18 cellular contexts compared by ENCODE assay signal in genomic region chr16:81473561-81473960, GRCh38. TPM values are rescaled to one million over a fixed set of nuclear protein-coding genes. Genes with fewer than 3 reads are reported as not detected.
DNase-seq lines count a peak whose midpoint lies in the region; ATAC-seq, FAIRE-seq and TF ChIP-seq lines count a peak whose summit lies in the region.
"Had no signal": no experiment of that assay in that cellular context is flagged by ENCODE, and none has a peak within 500 bp of the region (broad histone marks: within the 10 kb centered on the region; RNA-seq: fewer than 3 reads in every experiment).

No MANE protein-coding gene starts in this region.

- H3K36me3 ChIP-seq in Caco-2 (ENCODE audit: control insufficient read depth, insufficient read depth, low read length), result no peaks in the 10 kb centered on the region; the same call in 1 of the 2 replicates
- no peaks in the 10 kb centered on the region for H3K36me3 ChIP-seq in brain microvascular endothelial cell (replicated peaks)
- peaks cover 9 to 13% of the 10 kb centered on the region in 2 donors for H3K36me3 ChIP-seq in kidney (ENCODE audit: control insufficient read depth in 1 of 2, insufficient read depth in 2 of 2, low read length in 2 of 2)
- no peaks in the 10 kb centered on the region for H3K36me3 ChIP-seq in small intestine (ENCODE audit: control insufficient read depth in 2 of 2, insufficient read depth in 2 of 2, low read length in 2 of 2)
- H3K36me3 ChIP-seq: ascending aorta had no signal

- 53 to 88% (median 75%) methylated on average over 10 of the region's 10 CpGs for WGBS in small intestine, 3 donors

- H3K36me3 Mint-ChIP-seq in Caco-2 (ENCODE audit: insufficient read depth, unreplicated experiment) (peaks cover 29% of the 10 kb centered on the region), endothelial cell (ENCODE audit: low read depth, unreplicated experiment) (peaks cover 32% of the 10 kb centered on the region)

- BruUV-seq in Caco-2 (replicated peaks; lab: Mats Ljungman, UMichigan), result no TSS peak

- POLR2A ChIA-PET in Caco-2 (lab: Charles Lee), result no interaction called here

- TF ChIP-seq CTCF in Caco-2 (IDR thresholded peaks at IDR 0.05; ENCODE audit: insufficient read depth in 1 of 2, low read depth in 1 of 2, low read length in 1 of 2, severe bottlenecking in 1 of 2, unreplicated experiment in 1 of 2) (no peak), brain microvascular endothelial cell (IDR thresholded peaks at IDR 0.05; ENCODE audit: low read depth, low read length, missing control alignments) (no peak), kidney (IDR thresholded peaks at IDR 0.05; ENCODE audit: borderline replicate concordance, extremely low read depth, insufficient read depth) (no peak), endothelial cell (IDR thresholded peaks at IDR 0.05; ENCODE audit: unreplicated experiment) (no peak)

- intact Hi-C loops in Caco-2 (cut with micrococcal nuclease; ENCODE audit: unreplicated experiment) (no loop called here), kidney (cut with DNase I) (no loop called here)

- peaks cover 53% of the 10 kb centered on the region for H3K4me1 Mint-ChIP-seq in Caco-2 (ENCODE audit: low read depth, unreplicated experiment)
- H3K4me1 Mint-ChIP-seq in endothelial cell (ENCODE audit: unreplicated experiment), result peaks cover 56% of the 10 kb centered on the region

- ATAC-seq in GM18519 (IDR thresholded peaks at IDR 0.05; ENCODE audit: low FRiP score, unreplicated experiment), result no peak

- no peaks in the 10 kb centered on the region for H3K27me3 ChIP-seq in Caco-2 (replicated peaks; ENCODE audit: control insufficient read depth, insufficient read depth, low read length)
- H3K27me3 ChIP-seq in brain microvascular endothelial cell (replicated peaks), result no peaks in the 10 kb centered on the region
- H3K27me3 ChIP-seq in small intestine (ENCODE audit: control insufficient read depth in 2 of 2, insufficient read depth in 2 of 2, low read length in 2 of 2), result no peaks in the 10 kb centered on the region
- H3K27me3 ChIP-seq: ascending aorta had no signal

- H3K4me3 Mint-ChIP-seq in Caco-2 (ENCODE audit: unreplicated experiment), result no peak overlapping the region
- no peak overlapping the region for H3K4me3 Mint-ChIP-seq in endothelial cell (ENCODE audit: unreplicated experiment)
- H3K4me3 Mint-ChIP-seq: activated T-helper 1 cell treated with anti-CD3 and anti-CD28 coated beads, Interleukin-12 subunit alpha, Interleukin-12 subunit beta, Interleukin-2, Interleukin-4 antibody, amounts not matched to agents 30 ng/mL and 10 ng/mL and 1 ng/mL, durations not matched to agents 14 hours and 24 hours and 36 hours had no signal

- no peaks in the 10 kb centered on the region for H3K27me3 Mint-ChIP-seq in Caco-2 (ENCODE audit: insufficient read depth, unreplicated experiment)
- peaks cover 9% of the 10 kb centered on the region for H3K27me3 Mint-ChIP-seq in endothelial cell (ENCODE audit: unreplicated experiment)

- in situ Hi-C loops in brain microvascular endothelial cell (cut with HindIII; ENCODE audit: low pct_ligation_motif_present, low sequenced_read_pairs), result no loop called here

- DNase-seq in Caco-2 (no peak), brain microvascular endothelial cell (peak; percentile 52), kidney (peak; percentile 81), small intestine (no peak), endothelial cell (ENCODE audit: low spot score) (no peak), H4 (ENCODE audit: low spot score) (no peak), HCEC 1CT (no peak)
- DNase-seq: activated CD4-positive, alpha-beta T cell treated with anti-CD3 and anti-CD28 coated beads for 4 hours; hypothalamus; NCI-H1048; NCI-H446 treated with DMSO at 0.1 percent for 48 hours; PC-9; stimulated activated CD4-positive, alpha-beta T cell treated with anti-CD3 and anti-CD28 coated beads, Interleukin-4, amount 100 ng/mL, for 24 hours; stimulated activated naive CD4-positive, alpha-beta T cell had no signal

- H3K27ac Mint-ChIP-seq in Caco-2 (ENCODE audit: unreplicated experiment), result peak overlapping the region; percentile 61
- H3K27ac Mint-ChIP-seq in endothelial cell (ENCODE audit: unreplicated experiment), result no peak overlapping the region
- H3K27ac Mint-ChIP-seq: activated T-helper 1 cell treated with anti-CD3 and anti-CD28 coated beads, Interleukin-12 subunit alpha, Interleukin-12 subunit beta, Interleukin-2, Interleukin-4 antibody, amounts not matched to agents 30 ng/mL and 10 ng/mL and 1 ng/mL, durations not matched to agents 14 hours and 24 hours and 36 hours had no signal

- H3K9ac ChIP-seq in kidney (ENCODE audit: low read length in 2 of 2), result no peak overlapping the region

- H3K4me3 ChIP-seq in Caco-2 (ENCODE audit: low read depth, low read length) (no peak overlapping the region), brain microvascular endothelial cell (ENCODE audit: low read depth, low read length) (no peak overlapping the region), kidney (ENCODE audit: low read length in 2 of 2) (no peak overlapping the region), small intestine (ENCODE audit: low read depth in 1 of 2, low read length in 2 of 2) (no peak overlapping the region)
- H3K4me3 ChIP-seq: ascending aorta, PC-9 had no signal

- CTCF ChIA-PET in Caco-2 (lab: Charles Lee), result no interaction called here

- FAIRE-seq in kidney (lab: Jason Lieb, UNC), result no peak
- FAIRE-seq in small intestine (lab: Jason Lieb, UNC), result no peak
- FAIRE-seq: endometrium had no signal

- H3K9me3 Mint-ChIP-seq in Caco-2 (ENCODE audit: unreplicated experiment) (peaks cover 12% of the 10 kb centered on the region), endothelial cell (ENCODE audit: unreplicated experiment) (no peaks in the 10 kb centered on the region)
- H3K9me3 Mint-ChIP-seq: activated T-helper 1 cell treated with anti-CD3 and anti-CD28 coated beads, Interleukin-12 subunit alpha, Interleukin-12 subunit beta, Interleukin-2, Interleukin-4 antibody, amounts not matched to agents 30 ng/mL and 10 ng/mL and 1 ng/mL, durations not matched to agents 14 hours and 24 hours and 36 hours had no signal

- H3K4me1 ChIP-seq in Caco-2, result peaks cover 22% of the 10 kb centered on the region
- peaks cover 38 to 58% of the 10 kb centered on the region in 2 donors for H3K4me1 ChIP-seq in kidney (ENCODE audit: control insufficient read depth in 1 of 2, insufficient read depth in 1 of 2, low read depth in 1 of 2, low read length in 2 of 2)
- peaks cover 7 to 31% of the 10 kb centered on the region in 2 donors for H3K4me1 ChIP-seq in small intestine (ENCODE audit: control insufficient read depth in 2 of 2, insufficient read depth in 1 of 2, low read depth in 1 of 2, low read length in 1 of 2)

- no peaks in the 10 kb centered on the region for H3K9me3 ChIP-seq in Caco-2
- H3K9me3 ChIP-seq in kidney (ENCODE audit: control insufficient read depth in 1 of 2, low read length in 2 of 2), result no peaks in the 10 kb centered on the region
- H3K9me3 ChIP-seq in small intestine (ENCODE audit: control insufficient read depth, low read depth), result no peaks in the 10 kb centered on the region
- H3K9me3 ChIP-seq: ascending aorta had no signal

- H3K27ac ChIP-seq in brain microvascular endothelial cell, result peak overlapping the region; percentile 65
- peak overlapping the region; percentile 65 to 82 for H3K27ac ChIP-seq in kidney (ENCODE audit: low read depth in 2 of 2, low read length in 2 of 2)
- H3K27ac ChIP-seq in small intestine (ENCODE audit: low read depth in 1 of 2, low read length in 1 of 2), result peak overlapping the region; percentile 56 to 64
- H3K27ac ChIP-seq: ascending aorta, PC-9 had no signal

RNA-seq across cellular contexts. Expression of gene CMIP, which starts 29.0 kb away (rescaled TPM):
- total RNA-seq in Caco-2 (2022) (63.7 and 68.0 TPM in 2 replicates), kidney (65.7 TPM), endothelial cell (ENCODE audit: unreplicated experiment) (98.9 TPM)
- polyA plus RNA-seq in kidney (ENCODE audit: insufficient read depth, low read depth, low replicate concordance) (16.6 TPM), small intestine (10 to 100 TPM; 43.8 to 74.7 (median 43.9) TPM)
- total RNA-seq in H4 (2014; rRNA removed; shearing (Covaris generic)), result 1.9 and 4.1 TPM in 2 replicates

Comparison
In these comparisons a context has a peak if more than half of its experiments do, and no peak if none do; other contexts are left out.
1. DNase-seq: peak in brain microvascular endothelial cell (single experiment) and kidney (single experiment); none in Caco-2 (0 of 2), small intestine (single experiment), endothelial cell (single experiment), H4 (single experiment) and HCEC 1CT (single experiment).
2. RNA of gene CMIP, which starts 29.0 kb away (total RNA-seq): 98.9 TPM in endothelial cell (single experiment), 63.7 to 68.0 TPM in Caco-2 and 65.7 TPM in kidney (single experiment); 1.9 to 4.1 TPM in H4; every median in the first group is over 10 times any median in the second.
3. Peak in every context shown above with its lines, with median percentiles within 50 percentile points of each other: H3K27ac ChIP-seq.